11 cellular contexts compared by ENCODE assay signal in genomic region chr20:24761220-24762065, GRCh38.
"Had no signal": no experiment of that assay in that cellular context is flagged by ENCODE, and none has a peak within 500 bp of the region (broad histone marks: within the 10 kb centered on the region; RNA-seq: fewer than 3 reads in every experiment).

No MANE protein-coding gene starts in this region.

- H3K36me3 Mint-ChIP-seq: immature natural killer cell, naive B cell had no signal

- DNase-seq: activated CD4-positive, alpha-beta T cell treated with anti-CD3 and anti-CD28 coated beads, Interleukin-2, amount 50 U/mL, for 4 hours; activated naive CD4-positive, alpha-beta T cell; activated naive CD8-positive, alpha-beta T cell treated with anti-CD3 and anti-CD28 coated beads, Interleukin-2, amount 50 U/mL, for 24 hours; activated T-cell treated with anti-CD3 and anti-CD28 coated beads, Interleukin-2, amount 50 U/mL, for 72 hours; immature natural killer cell; left cardiac atrium; naive B cell; stimulated activated naive CD8-positive, alpha-beta T cell treated with anti-CD3 and anti-CD28 coated beads, Interleukin-15, amount 100 ng/mL, for 72 hours; uterus had no signal

- H3K27ac Mint-ChIP-seq: activated naive CD8-positive, alpha-beta T cell treated with anti-CD3 and anti-CD28 coated beads, Interleukin-2, amount 50 U/mL, for 24 hours; activated T-cell treated with anti-CD3 and anti-CD28 coated beads, Interleukin-2, amount 50 U/mL, for 72 hours; dendritic cell treated with granulocyte-macrophage colony-stimulating factor and Interleukin-4, amounts not matched to agents 40 ng/mL and 50 ng/mL, for 4 days; immature natural killer cell; naive B cell; stimulated activated naive CD8-positive, alpha-beta T cell treated with anti-CD3 and anti-CD28 coated beads, Interleukin-15, amount 100 ng/mL, for 72 hours; T-helper 2 cell treated with Interferon-gamma antibody and Interleukin-4, amounts not matched to agents 5 μg/mL and 100 μg/mL, for 36 hours had no signal

- H3K4me1 Mint-ChIP-seq: activated naive CD8-positive, alpha-beta T cell treated with anti-CD3 and anti-CD28 coated beads, Interleukin-2, amount 50 U/mL, for 24 hours; stimulated activated naive CD8-positive, alpha-beta T cell treated with anti-CD3 and anti-CD28 coated beads, Interleukin-15, amount 100 ng/mL, for 72 hours had no signal

- H3K9me3 Mint-ChIP-seq: activated T-cell treated with anti-CD3 and anti-CD28 coated beads, Interleukin-2, amount 50 U/mL, for 72 hours; dendritic cell treated with granulocyte-macrophage colony-stimulating factor and Interleukin-4, amounts not matched to agents 40 ng/mL and 50 ng/mL, for 4 days; immature natural killer cell; stimulated activated naive CD8-positive, alpha-beta T cell treated with anti-CD3 and anti-CD28 coated beads, Interleukin-15, amount 100 ng/mL, for 72 hours; T-helper 2 cell treated with Interferon-gamma antibody and Interleukin-4, amounts not matched to agents 5 μg/mL and 100 μg/mL, for 36 hours had no signal

- H3K4me3 Mint-ChIP-seq: activated naive CD8-positive, alpha-beta T cell treated with anti-CD3 and anti-CD28 coated beads, Interleukin-2, amount 50 U/mL, for 24 hours; activated T-cell treated with anti-CD3 and anti-CD28 coated beads, Interleukin-2, amount 50 U/mL, for 72 hours; dendritic cell treated with granulocyte-macrophage colony-stimulating factor and Interleukin-4, amounts not matched to agents 40 ng/mL and 50 ng/mL, for 4 days; immature natural killer cell; stimulated activated naive CD8-positive, alpha-beta T cell treated with anti-CD3 and anti-CD28 coated beads, Interleukin-15, amount 100 ng/mL, for 72 hours; T-helper 2 cell treated with Interferon-gamma antibody and Interleukin-4, amounts not matched to agents 5 μg/mL and 100 μg/mL, for 36 hours had no signal

- ATAC-seq: activated naive CD8-positive, alpha-beta T cell treated with anti-CD3 and anti-CD28 coated beads, Interleukin-2, amount 50 U/mL, for 24 hours; activated T-cell treated with anti-CD3 and anti-CD28 coated beads, Interleukin-2, amount 50 U/mL, for 72 hours; left cardiac atrium; stimulated activated naive CD8-positive, alpha-beta T cell treated with anti-CD3 and anti-CD28 coated beads, Interleukin-15, amount 100 ng/mL, for 72 hours had no signal
